ENCODE assay signal across 18 cellular contexts in the genomic region with DNA sequence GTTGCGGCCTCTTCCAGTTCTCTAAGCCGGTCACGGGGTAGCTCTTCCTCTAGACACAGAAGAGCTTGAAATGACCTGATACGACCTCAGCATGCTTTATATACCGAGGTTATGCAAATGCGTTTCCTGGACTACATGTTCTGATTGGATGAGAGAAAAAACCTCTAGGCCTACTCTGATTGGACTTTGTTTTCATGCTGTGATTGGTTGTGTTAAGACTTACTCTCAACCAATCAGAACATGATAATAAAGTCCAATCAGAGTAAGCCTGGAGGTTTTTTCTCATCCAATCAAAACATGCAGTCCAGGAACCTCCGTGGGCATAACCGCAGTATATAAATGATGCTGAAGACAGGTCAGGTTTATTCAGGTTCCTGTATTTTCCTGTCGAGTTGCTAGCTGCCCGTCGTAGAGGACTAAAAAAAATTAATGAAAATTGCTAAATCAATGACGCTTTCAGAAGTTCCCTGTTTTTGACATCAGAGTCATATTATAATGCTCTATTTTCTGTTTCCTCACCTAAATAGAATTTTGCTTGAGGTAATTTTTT.
"Had no signal": no experiment of that assay in that cellular context is flagged by ENCODE, and none has a peak within 500 bp of the region (broad histone marks: within the 10 kb centered on the region; RNA-seq: fewer than 3 reads in every experiment).

No MANE protein-coding gene starts in this region.

- H3K4me1 ChIP-seq: ascending aorta, sigmoid colon had no signal

- H3K9me3 Mint-ChIP-seq: activated naive CD8-positive, alpha-beta T cell treated with anti-CD3 and anti-CD28 coated beads, Interleukin-2, amount 50 U/mL, for 24 hours; natural killer cell treated with Interleukin-12 subunit alpha and Interleukin-12 subunit beta and Interleukin-15 and Interleukin-18, amount 100 ng/mL, for 72 hours; T-helper 2 cell treated with Interferon-gamma antibody and Interleukin-4, amounts not matched to agents 5 μg/mL and 100 μg/mL, for 36 hours had no signal

- H3K4me3 Mint-ChIP-seq: activated naive CD8-positive, alpha-beta T cell treated with anti-CD3 and anti-CD28 coated beads, Interleukin-2, amount 50 U/mL, for 24 hours; natural killer cell treated with Interleukin-12 subunit alpha and Interleukin-12 subunit beta and Interleukin-15 and Interleukin-18, amount 100 ng/mL, for 72 hours; T-helper 2 cell treated with Interferon-gamma antibody and Interleukin-4, amounts not matched to agents 5 μg/mL and 100 μg/mL, for 36 hours had no signal

- H3K4me1 Mint-ChIP-seq: activated naive CD8-positive, alpha-beta T cell treated with anti-CD3 and anti-CD28 coated beads, Interleukin-2, amount 50 U/mL, for 24 hours had no signal

- H3K36me3 ChIP-seq: ascending aorta, sigmoid colon, thoracic aorta had no signal

- H3K27ac ChIP-seq: ascending aorta, coronary artery, epithelial cell of prostate, sigmoid colon, thoracic aorta had no signal

- H3K36me3 Mint-ChIP-seq: natural killer cell treated with Interleukin-12 subunit alpha and Interleukin-12 subunit beta and Interleukin-15 and Interleukin-18, amount 100 ng/mL, for 72 hours had no signal

- ATAC-seq: activated naive CD8-positive, alpha-beta T cell treated with anti-CD3 and anti-CD28 coated beads, Interleukin-2, amount 50 U/mL, for 24 hours; stimulated activated naive CD8-positive, alpha-beta T cell treated with anti-CD3 and anti-CD28 coated beads, Interleukin-15, Interleukin-2, amounts not matched to agents 100 U/mL and 50 U/mL, for 24 hours had no signal

- H3K4me3 ChIP-seq: ascending aorta, coronary artery, lung, sigmoid colon, thoracic aorta had no signal

- H3K9me3 ChIP-seq: ascending aorta, sigmoid colon, thoracic aorta had no signal

- H3K27me3 ChIP-seq: ascending aorta, sigmoid colon had no signal

- H3K27ac Mint-ChIP-seq: activated naive CD8-positive, alpha-beta T cell treated with anti-CD3 and anti-CD28 coated beads, Interleukin-2, amount 50 U/mL, for 24 hours; natural killer cell treated with Interleukin-12 subunit alpha and Interleukin-12 subunit beta and Interleukin-15 and Interleukin-18, amount 100 ng/mL, for 72 hours; T-helper 2 cell treated with Interferon-gamma antibody and Interleukin-4, amounts not matched to agents 5 μg/mL and 100 μg/mL, for 36 hours had no signal

- DNase-seq: activated CD4-positive, alpha-beta T cell treated with anti-CD3 and anti-CD28 coated beads, Interleukin-2, amount 50 U/mL, for 48 hours; activated naive CD8-positive, alpha-beta T cell treated with anti-CD3 and anti-CD28 coated beads, Interleukin-2, amount 50 U/mL, for 24 hours; activated T-cell treated with anti-CD3 and anti-CD28 coated beads, Interleukin-2, amount 50 U/mL, for 48 hours; caudate nucleus; effector CD8-positive, alpha-beta T cell; hippocampal formation; occipital lobe; stimulated activated CD4-positive, alpha-beta T cell treated with anti-CD3 and anti-CD28 coated beads, Interleukin-12 subunit alpha, Interleukin-12 subunit beta, amount 100 ng/mL, for 4 hours; stimulated activated naive CD8-positive, alpha-beta T cell treated with anti-CD3 and anti-CD28 coated beads, Interleukin-15, Interleukin-2, amounts not matched to agents 100 U/mL and 50 U/mL, for 24 hours; SW 1271 had no signal
